10 cellular contexts compared by ENCODE assay signal in genomic region chr18:58221060-58221725, GRCh38.
DNase-seq lines count a peak whose midpoint lies in the region; ATAC-seq and TF ChIP-seq lines count a peak whose summit lies in the region.
"Had no signal": no experiment of that assay in that cellular context is flagged by ENCODE, and none has a peak within 500 bp of the region (broad histone marks: within the 10 kb centered on the region; RNA-seq: fewer than 3 reads in every experiment).

No MANE protein-coding gene starts in this region.

- peaks cover 50% of the 10 kb centered on the region for H3F3A ChIP-seq in GM23248 (ENCODE audit: insufficient read depth)

- H3K36me3 ChIP-seq in GM23248 (ENCODE audit: low read depth): no peaks in the 10 kb centered on the region
- no peaks in the 10 kb centered on the region for H3K36me3 ChIP-seq in SJSA1

- H3K4me3 ChIP-seq in GM23248 (no peak overlapping the region), SJSA1 (peak overlapping the region; percentile 42), fibroblast of pulmonary artery (replicated peaks; ENCODE audit: low read depth, low read length) (no peak overlapping the region)

- WGBS in GM23248 (ENCODE audit: low coverage in 1 of 2, low lambda C conversion rate in 2 of 2, missing lambda C conversion rate in 2 of 2), 2 experiments: 97% methylated on average over 12 of the region's 12 CpGs

- no peak overlapping the region for H3K4me2 ChIP-seq in GM23248 (ENCODE audit: unreplicated experiment)

- no peak overlapping the region for H2AFZ ChIP-seq in GM23248

- no peaks in the 10 kb centered on the region for H3K79me2 ChIP-seq in GM23248 (ENCODE audit: insufficient read depth)

- ATAC-seq in GM18873 (IDR thresholded peaks at IDR 0.05; ENCODE audit: low FRiP score, unreplicated experiment): no peak
- no peak for ATAC-seq in HG03565 (IDR thresholded peaks at IDR 0.05; ENCODE audit: unreplicated experiment)
- ATAC-seq in HG02870 (IDR thresholded peaks at IDR 0.05; ENCODE audit: unreplicated experiment): no peak
- ATAC-seq: naive thymus-derived CD8-positive, alpha-beta T cell; stimulated activated naive CD8-positive, alpha-beta T cell treated with anti-CD3 and anti-CD28 coated beads, Interleukin-15, amount 100 ng/mL, for 72 hours had no signal

- DNase-seq in GM23248 (peak; percentile 27), SJSA1 (ENCODE audit: low read depth in 1 of 2, low spot score in 2 of 2) (peak; percentile 88 to 90), fibroblast of pulmonary artery (ENCODE audit: low read depth) (peak; percentile 48), putamen (ENCODE audit: low spot score) (peak; percentile 63)
- DNase-seq in stimulated activated CD4-positive, alpha-beta T cell treated with anti-CD3 and anti-CD28 coated beads, Interleukin-15, amount 100 ng/mL, for 24 hours: no peak
- DNase-seq: naive thymus-derived CD8-positive, alpha-beta T cell; stimulated activated naive CD8-positive, alpha-beta T cell treated with anti-CD3 and anti-CD28 coated beads, Interleukin-15, amount 100 ng/mL, for 72 hours had no signal

- H3K9me3 ChIP-seq in GM23248 (ENCODE audit: low read depth) (no peaks in the 10 kb centered on the region), SJSA1 (replicated peaks) (no peaks in the 10 kb centered on the region)

- H3K4me1 ChIP-seq in GM23248 (ENCODE audit: insufficient read depth) (peaks cover 63% of the 10 kb centered on the region), SJSA1 (replicated peaks) (peaks cover 70% of the 10 kb centered on the region)

- H3K9ac ChIP-seq in GM23248: no peak overlapping the region

- H3K27me3 ChIP-seq in GM23248 (replicated peaks; ENCODE audit: insufficient read depth): no peaks in the 10 kb centered on the region
- H3K27me3 ChIP-seq in SJSA1 (replicated peaks): no peaks in the 10 kb centered on the region

- H4K20me1 ChIP-seq in GM23248 (ENCODE audit: insufficient read depth): no peaks in the 10 kb centered on the region

- no peak for TF ChIP-seq CTCF in fibroblast of pulmonary artery (IDR thresholded peaks at IDR 0.05; ENCODE audit: low read length, missing control alignments)

- peak overlapping the region; percentile 80; the same call in 1 of the 2 replicates for H3K27ac ChIP-seq in GM23248
- peak overlapping the region; percentile 95 for H3K27ac ChIP-seq in SJSA1

- H3K9me2 ChIP-seq in GM23248 (ENCODE audit: insufficient read depth): no peaks in the 10 kb centered on the region

- in situ Hi-C loops in GM23248 (cut with MboI): no loop called here
